Comparison of ENCODE assay signal across 8 cellular contexts in the genomic region with DNA sequence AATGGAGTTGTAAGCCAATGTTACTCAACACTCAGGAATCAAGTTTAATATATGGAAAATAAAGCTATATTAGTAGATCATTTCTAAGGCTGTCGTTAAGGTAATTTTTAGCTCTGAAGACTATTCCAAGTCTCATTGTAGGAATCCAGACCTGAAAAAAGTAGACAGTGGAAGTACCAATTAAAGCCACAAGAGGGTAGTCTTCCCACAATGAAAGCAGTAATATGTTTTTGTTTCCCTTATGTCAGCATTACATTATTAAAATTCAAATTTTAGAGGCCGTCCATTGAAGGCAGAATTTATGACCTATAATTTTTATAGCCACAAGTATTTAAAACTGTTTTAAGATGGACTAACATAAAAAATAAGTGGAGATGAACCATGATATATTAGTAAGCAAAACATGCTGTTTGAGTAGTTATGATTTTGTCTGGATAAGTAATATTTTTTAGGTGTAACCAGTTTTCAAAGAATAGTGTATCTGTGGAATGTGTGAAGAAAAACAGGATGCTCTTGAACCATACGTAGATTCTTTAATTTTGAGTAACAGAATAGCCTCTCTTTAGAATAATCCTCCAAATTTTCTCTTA.
A peak's percentile ranks its signal among the peaks of the same experiment; 100 is the strongest.
DNase-seq lines count a peak whose midpoint lies in the region; ATAC-seq and TF ChIP-seq lines count a peak whose summit lies in the region.

No MANE protein-coding gene starts in this region.

- H3K9me3 Mint-ChIP-seq in chondrocyte (ENCODE audit: low read depth) (no peaks in the 10 kb centered on the region), neural crest cell (no peaks in the 10 kb centered on the region)

- H3K4me3 Mint-ChIP-seq in chondrocyte (ENCODE audit: unreplicated experiment) (no peak overlapping the region), neural crest cell (no peak overlapping the region)

- DNase-seq in GM10266 (ENCODE audit: extremely low spot score) = peak; percentile 5
- peak; percentile 10 for DNase-seq in HEK293T (ENCODE audit: extremely low spot score)
- DNase-seq in NCI-H2171 treated with DMSO at 0.1 percent for 48 hours (lab: John Stamatoyannopoulos, UW) = peak; percentile 34
- DNase-seq in chondrocyte (ENCODE audit: low spot score) = no peak
- no peak for DNase-seq in neural crest cell (ENCODE audit: low read depth, low spot score)
- no peak for DNase-seq in activated CD4-positive, alpha-beta T cell treated with anti-CD3 and anti-CD28 coated beads for 4 hours
- no peak for DNase-seq in cerebellar nuclear complex (lab: John Stamatoyannopoulos, UW)

- H3K36me3 Mint-ChIP-seq in chondrocyte (ENCODE audit: low read depth) (no peaks in the 10 kb centered on the region), neural crest cell (ENCODE audit: low read depth) (no peaks in the 10 kb centered on the region)

- CTCF ChIA-PET in HEK293T (lab: Yijun Ruan, JAX) = no interaction called here

- ATAC-seq in HG03139 (IDR thresholded peaks at IDR 0.05; ENCODE audit: unreplicated experiment) = no peak

- TF ChIP-seq CTCF in GM10266 (IDR thresholded peaks at IDR 0.05; ENCODE audit: control insufficient read depth, insufficient read depth, low read depth, missing control alignments) (peak; percentile 51), chondrocyte (IDR thresholded peaks at IDR 0.05) (peak; percentile 90), neural crest cell (conservative IDR thresholded peaks at IDR 0.05) (peak; percentile 89)

- H3K27me3 Mint-ChIP-seq in chondrocyte (ENCODE audit: low read depth) (peaks cover 9% of the 10 kb centered on the region), neural crest cell (ENCODE audit: low read depth) (no peaks in the 10 kb centered on the region)

- H3K27ac Mint-ChIP-seq in chondrocyte (ENCODE audit: unreplicated experiment) = no peak overlapping the region
- H3K27ac Mint-ChIP-seq in neural crest cell (ENCODE audit: unreplicated experiment) = no peak overlapping the region

- H3K4me1 Mint-ChIP-seq in chondrocyte (ENCODE audit: low read depth) (peaks cover 8% of the 10 kb centered on the region), neural crest cell (peaks cover 4% of the 10 kb centered on the region)

- POLR2A ChIA-PET in HEK293T (lab: Yijun Ruan, JAX) = no interaction called here

TF ChIP-seq in HEK293T, 16 proteins besides CTCF, POLR2A, EP300 and RAD21:
- no peak for TF ChIP-seq L3MBTL2 (conservative IDR thresholded peaks at IDR 0.05)
- no peak for TF ChIP-seq CTBP1 (IDR thresholded peaks at IDR 0.05; ENCODE audit: borderline replicate concordance)
- no peak for TF ChIP-seq FOXK2 (IDR thresholded peaks at IDR 0.05)
- no peak for TF ChIP-seq SUZ12 (IDR thresholded peaks at IDR 0.05)
- no peak for TF ChIP-seq SP1 (IDR thresholded peaks at IDR 0.05)
- TF ChIP-seq ZNF384 (IDR thresholded peaks at IDR 0.05) = no peak
- TF ChIP-seq ELF4 (IDR thresholded peaks at IDR 0.05) = no peak
- TF ChIP-seq PKNOX1 (IDR thresholded peaks at IDR 0.05) = 0 out of 2 replicates have a peak, but pooled peaks have one; percentile 13

Comparison
In these comparisons a context has a peak if more than half of its experiments do, and no peak if none do; other contexts are left out.
1. DNase-seq: peak in GM10266 (single experiment), HEK293T (single experiment) and NCI-H2171 treated with DMSO at 0.1 percent for 48 hours (single experiment); none in chondrocyte (single experiment), neural crest cell (single experiment), activated CD4-positive, alpha-beta T cell treated with anti-CD3 and anti-CD28 coated beads for 4 hours (0 of 2) and cerebellar nuclear complex (0 of 2).
2. Peak in every context shown above with its lines, with median percentiles within 50 percentile points of each other: CTCF ChIP-seq.